Comparison of ENCODE assay signal across 9 cellular contexts in the genomic region with DNA sequence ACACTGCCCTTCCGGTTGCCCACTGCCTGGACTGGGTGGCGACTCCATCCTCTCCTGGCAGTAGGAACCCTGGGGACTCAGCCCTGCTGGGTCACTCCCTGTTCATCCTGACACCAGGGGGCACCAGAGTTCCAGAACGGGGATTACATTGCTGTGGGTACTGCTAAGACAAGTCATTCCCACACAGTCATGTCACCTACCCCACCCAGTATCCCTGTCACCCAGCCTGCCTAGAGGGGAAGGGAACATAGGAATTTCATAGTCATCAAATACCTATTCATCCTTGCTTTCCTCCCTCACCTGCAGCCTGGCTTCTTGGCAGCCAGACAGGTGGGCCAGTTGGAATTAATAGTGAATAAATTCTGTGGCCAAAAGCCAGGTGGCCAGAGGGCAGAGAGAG. TPM values are rescaled to one million over a fixed set of nuclear protein-coding genes. Genes with fewer than 3 reads are reported as not detected.
DNase-seq lines count a peak whose midpoint lies in the region; ATAC-seq lines count a peak whose summit lies in the region.
"Had no signal": no experiment of that assay in that cellular context is flagged by ENCODE, and none has a peak within 500 bp of the region (broad histone marks: within the 10 kb centered on the region; RNA-seq: fewer than 3 reads in every experiment).

No MANE protein-coding gene starts in this region.

- H3K27me3 Mint-ChIP-seq in activated naive CD8-positive, alpha-beta T cell treated with anti-CD3 and anti-CD28 coated beads, Interleukin-2, amount 10 ng/mL, durations not matched to agents 7 days and 5 days = no peaks in the 10 kb centered on the region

- no peak overlapping the region for H3K4me3 Mint-ChIP-seq in activated naive CD8-positive, alpha-beta T cell treated with anti-CD3 and anti-CD28 coated beads, Interleukin-2, amount 10 ng/mL, durations not matched to agents 7 days and 5 days

- POLR2A ChIA-PET in activated naive CD8-positive, alpha-beta T cell treated with anti-CD3 and anti-CD28 coated beads, Interleukin-2, amount 10 ng/mL, durations not matched to agents 7 days and 5 days (lab: Charles Lee) = interaction anchor here (0.6 kb wide), 1 partner anchor 34 kb away, joined by 5 read pairs; no protein-coding TSS in a partner anchor

- H3K36me3 ChIP-seq in MG63 = peaks cover 41% of the 10 kb centered on the region

- H3K27me3 ChIP-seq in MG63 = no peaks in the 10 kb centered on the region

- no peaks in the 10 kb centered on the region for H3K4me1 Mint-ChIP-seq in activated naive CD8-positive, alpha-beta T cell treated with anti-CD3 and anti-CD28 coated beads, Interleukin-2, amount 10 ng/mL, durations not matched to agents 7 days and 5 days

- intact Hi-C loops in cardiac septum (cut with DNase I) = loop anchor here (1.0 kb wide), 1 partner anchor 25 kb away; no protein-coding TSS in a partner anchor

- peaks cover 21% of the 10 kb centered on the region for H3K36me3 Mint-ChIP-seq in activated naive CD8-positive, alpha-beta T cell treated with anti-CD3 and anti-CD28 coated beads, Interleukin-2, amount 10 ng/mL, durations not matched to agents 7 days and 5 days

- H3K4me3 ChIP-seq in MG63 = no peak overlapping the region

- DNase-seq in G401 (ENCODE audit: low spot score) = peak; percentile 64
- DNase-seq in MG63 = peak; percentile 77
- DNase-seq in SW 1271 (lab: John Stamatoyannopoulos, UW) = peak; percentile 43 to 58
- peak; percentile 71 for DNase-seq in activated naive CD8-positive, alpha-beta T cell treated with anti-CD3 and anti-CD28 coated beads, Interleukin-2, amount 10 ng/mL, durations not matched to agents 7 days and 5 days
- peak; percentile 92 for DNase-seq in cardiac septum (ENCODE audit: low spot score)
- peak; percentile 70 for DNase-seq in retina

- H3K9me3 ChIP-seq in MG63 = no peaks in the 10 kb centered on the region

- H3K9me3 Mint-ChIP-seq in activated naive CD8-positive, alpha-beta T cell treated with anti-CD3 and anti-CD28 coated beads, Interleukin-2, amount 10 ng/mL, durations not matched to agents 7 days and 5 days = no peaks in the 10 kb centered on the region

- in situ Hi-C loops in G401 (cut with HindIII; ENCODE audit: low sequenced_read_pairs) = no loop called here

- ATAC-seq in activated naive CD8-positive, alpha-beta T cell treated with anti-CD3 and anti-CD28 coated beads, Interleukin-2, amount 10 ng/mL, durations not matched to agents 7 days and 5 days (ENCODE audit: low read depth) = peak; percentile 75
- ATAC-seq in HG02840 (IDR thresholded peaks at IDR 0.05; ENCODE audit: low FRiP score, unreplicated experiment) (no peak), HG02852 (IDR thresholded peaks at IDR 0.05; ENCODE audit: unreplicated experiment) (no peak)

- H3K27ac Mint-ChIP-seq in activated naive CD8-positive, alpha-beta T cell treated with anti-CD3 and anti-CD28 coated beads, Interleukin-2, amount 10 ng/mL, durations not matched to agents 7 days and 5 days = no peak overlapping the region

RNA-seq across cellular contexts. Expression of gene SFN, which starts 9.8 kb away (rescaled TPM):
- total RNA-seq in G401 (2014; rRNA removed; shearing (Covaris generic)) = 58.6 and 67.7 TPM in 2 replicates
- not detected in 2 replicates for total RNA-seq in MG63 (2014; rRNA removed; shearing (Covaris generic); ENCODE audit: low replicate concordance)
- total RNA-seq in activated naive CD8-positive, alpha-beta T cell treated with anti-CD3 and anti-CD28 coated beads, Interleukin-2, amount 10 ng/mL, durations not matched to agents 7 days and 5 days = 1 to 10 TPM; 1.4 to 1.8 TPM
- not detected for total RNA-seq in cardiac septum
- total RNA-seq: glomerular endothelial cell had no signal

RNA-seq across cellular contexts. Expression of gene ZDHHC18, which starts 26.7 kb away (rescaled TPM):
- 19.6 and 43.5 TPM in 2 replicates for total RNA-seq in G401 (2014; rRNA removed; shearing (Covaris generic))
- 3.5 and 12.7 TPM in 2 replicates for total RNA-seq in MG63 (2014; rRNA removed; shearing (Covaris generic); ENCODE audit: low replicate concordance)
- 10 to 100 TPM; 52.9 TPM for total RNA-seq in activated naive CD8-positive, alpha-beta T cell treated with anti-CD3 and anti-CD28 coated beads, Interleukin-2, amount 10 ng/mL, durations not matched to agents 7 days and 5 days
- total RNA-seq in cardiac septum = 13.0 TPM

RNA-seq across cellular contexts. Expression of gene GPN2, which starts 36.9 kb away (rescaled TPM):
- 20.0 and 26.9 TPM in 2 replicates for total RNA-seq in G401 (2014; rRNA removed; shearing (Covaris generic))
- total RNA-seq in MG63 (2014; rRNA removed; shearing (Covaris generic); ENCODE audit: low replicate concordance) = 10.0 and 13.0 TPM in 2 replicates
- 10 to 100 TPM; 30.1 to 31.2 TPM for total RNA-seq in activated naive CD8-positive, alpha-beta T cell treated with anti-CD3 and anti-CD28 coated beads, Interleukin-2, amount 10 ng/mL, durations not matched to agents 7 days and 5 days
- 23.4 TPM for total RNA-seq in cardiac septum

RNA-seq across cellular contexts. Expression of gene GPATCH3, which starts 47.1 kb away (rescaled TPM):
- total RNA-seq in G401 (2014; rRNA removed; shearing (Covaris generic)) = 13.1 and 22.0 TPM in 2 replicates
- 12.2 and 15.6 TPM in 2 replicates for total RNA-seq in MG63 (2014; rRNA removed; shearing (Covaris generic); ENCODE audit: low replicate concordance)
- total RNA-seq in activated naive CD8-positive, alpha-beta T cell treated with anti-CD3 and anti-CD28 coated beads, Interleukin-2, amount 10 ng/mL, durations not matched to agents 7 days and 5 days = 10 to 100 TPM; 17.3 to 19.6 TPM
- total RNA-seq in cardiac septum = 6.4 TPM

Comparison
In these comparisons a context has a peak if more than half of its experiments do, and no peak if none do; other contexts are left out.
1. RNA of gene SFN, which starts 9.8 kb away (total RNA-seq): 58.6 to 67.7 TPM in G401; 1.4 to 1.8 TPM in activated naive CD8-positive, alpha-beta T cell treated with anti-CD3 and anti-CD28 coated beads, Interleukin-2, amount 10 ng/mL, durations not matched to agents 7 days and 5 days, not detected in cardiac septum (single experiment) and not detected in MG63; every median in the first group is over 10 times any median in the second.
2. Peak in every context shown above with its lines, with median percentiles within 50 percentile points of each other: DNase-seq.